12 cellular contexts compared by ENCODE assay signal in genomic region chr2:112182581-112183034, GRCh38. TPM values are rescaled to one million over a fixed set of nuclear protein-coding genes. Genes with fewer than 3 reads are reported as not detected.
DNase-seq lines count a peak whose midpoint lies in the region; ATAC-seq and TF ChIP-seq lines count a peak whose summit lies in the region.
"Had no signal": no experiment of that assay in that cellular context is flagged by ENCODE, and none has a peak within 500 bp of the region (broad histone marks: within the 10 kb centered on the region; RNA-seq: fewer than 3 reads in every experiment).

No MANE protein-coding gene starts in this region.

- no peaks in the 10 kb centered on the region for H3K27me3 ChIP-seq in Peyer's patch
- H3K27me3 ChIP-seq in upper lobe of right lung = peaks cover 9% of the 10 kb centered on the region
- no peaks in the 10 kb centered on the region for H3K27me3 ChIP-seq in hepatocyte

- peak overlapping the region in 3 of 4 donors; percentile 30 to 70 (median 46) for H3K27ac ChIP-seq in Peyer's patch
- H3K27ac ChIP-seq in upper lobe of right lung = no peak overlapping the region
- no peak overlapping the region for H3K27ac ChIP-seq in hepatocyte
- H3K27ac ChIP-seq: epithelial cell of prostate had no signal

- H3K4me2 ChIP-seq in hepatocyte = no peak overlapping the region

- peak; percentile 92 for DNase-seq in NCI-H1105 (lab: John Stamatoyannopoulos, UW)
- DNase-seq in Peyer's patch = peak in 2 of 3 donors; percentile 55 to 66
- peak in 3 of 4 experiments; percentile 15 to 67 (median 52) for DNase-seq in activated naive CD4-positive, alpha-beta T cell (lab: John Stamatoyannopoulos, UW)
- DNase-seq in stimulated activated CD4-positive, alpha-beta T cell treated with anti-CD3 and anti-CD28 coated beads, TNF-alpha, amount 100 ng/mL, for 4 hours (ENCODE audit: low read depth in 3 of 3) = peak in 2 of 3 experiments; percentile 30 to 43
- no peak for DNase-seq in AG08395 (ENCODE audit: low spot score)
- no peak for DNase-seq in upper lobe of right lung
- no peak for DNase-seq in hepatocyte (ENCODE audit: low spot score)
- DNase-seq: KBM-7 had no signal

- ATAC-seq in upper lobe of right lung (no peak), GM21528 (IDR thresholded peaks at IDR 0.05; ENCODE audit: low FRiP score, unreplicated experiment) (no peak)

- H3K9me3 ChIP-seq in Peyer's patch (no peaks in the 10 kb centered on the region), upper lobe of right lung (no peaks in the 10 kb centered on the region), hepatocyte (ENCODE audit: low read depth) (no peaks in the 10 kb centered on the region)
- H3K9me3 ChIP-seq: HAP-1 had no signal

- peaks cover 0 to 5% (median 2%) of the 10 kb centered on the region in 4 donors for H3K4me1 ChIP-seq in Peyer's patch
- H3K4me1 ChIP-seq in upper lobe of right lung = no peaks in the 10 kb centered on the region
- H3K4me1 ChIP-seq in hepatocyte (ENCODE audit: insufficient read depth) = no peaks in the 10 kb centered on the region
- H3K4me1 ChIP-seq: HAP-1 had no signal

- WGBS in hepatocyte (ENCODE audit: low lambda C conversion rate, missing lambda C conversion rate) = 93% methylated on average over 16 of the region's 17 CpGs

- TF ChIP-seq CTCF in Peyer's patch (IDR thresholded peaks at IDR 0.05) (no peak), upper lobe of right lung (IDR thresholded peaks at IDR 0.05) (no peak), hepatocyte (IDR thresholded peaks at IDR 0.05; ENCODE audit: poor library complexity) (no peak)

- no peak overlapping the region for H2AFZ ChIP-seq in hepatocyte

- H3K79me2 ChIP-seq in hepatocyte = no peaks in the 10 kb centered on the region

- H3K9me2 ChIP-seq in hepatocyte (replicated peaks; ENCODE audit: insufficient read depth) = no peaks in the 10 kb centered on the region

- no peaks in the 10 kb centered on the region for H3K36me3 ChIP-seq in Peyer's patch
- H3K36me3 ChIP-seq in upper lobe of right lung = no peaks in the 10 kb centered on the region
- H3K36me3 ChIP-seq in hepatocyte (replicated peaks; ENCODE audit: insufficient read depth, low read depth) = no peaks in the 10 kb centered on the region
- H3K36me3 ChIP-seq: HAP-1 had no signal

- H3K4me3 ChIP-seq in Peyer's patch = peak overlapping the region in 2 of 4 donors; percentile 18 to 30
- no peak overlapping the region for H3K4me3 ChIP-seq in upper lobe of right lung
- no peak overlapping the region for H3K4me3 ChIP-seq in hepatocyte
- H3K4me3 ChIP-seq: HAP-1, lung had no signal

- no peak for TF ChIP-seq POLR2A in Peyer's patch (IDR thresholded peaks at IDR 0.05)

- intact Hi-C loops in upper lobe of right lung (cut with DNase I) = no loop called here

- no peaks in the 10 kb centered on the region for H4K20me1 ChIP-seq in hepatocyte (ENCODE audit: insufficient read depth, poor library complexity, severe bottlenecking)

RNA-seq across cellular contexts. Expression of gene FBLN7, which starts 44.4 kb away (rescaled TPM):
- total RNA-seq in Peyer's patch = 1 to 10 TPM in 3 of 4 donors, not detected in 1; 1.5 to 7.4 (median 1.9) TPM
- total RNA-seq in upper lobe of right lung = 5.4 TPM
- 1.1 and 1.6 TPM in 2 replicates for total RNA-seq in hepatocyte
- 1.5 and 1.7 TPM in 2 replicates for polyA plus RNA-seq in hepatocyte

Comparison
In these comparisons a context has a peak if more than half of its experiments do, and no peak if none do; other contexts are left out.
1. DNase-seq: peak in NCI-H1105 (single experiment), Peyer's patch (2 of 3), activated naive CD4-positive, alpha-beta T cell (3 of 4) and stimulated activated CD4-positive, alpha-beta T cell treated with anti-CD3 and anti-CD28 coated beads, TNF-alpha, amount 100 ng/mL, for 4 hours (2 of 3); none in AG08395 (single experiment), upper lobe of right lung (single experiment) and hepatocyte (single experiment).
2. H3K27ac ChIP-seq: peak in Peyer's patch (3 of 4); none in upper lobe of right lung (single experiment) and hepatocyte (single experiment).